In the genomic region with DNA sequence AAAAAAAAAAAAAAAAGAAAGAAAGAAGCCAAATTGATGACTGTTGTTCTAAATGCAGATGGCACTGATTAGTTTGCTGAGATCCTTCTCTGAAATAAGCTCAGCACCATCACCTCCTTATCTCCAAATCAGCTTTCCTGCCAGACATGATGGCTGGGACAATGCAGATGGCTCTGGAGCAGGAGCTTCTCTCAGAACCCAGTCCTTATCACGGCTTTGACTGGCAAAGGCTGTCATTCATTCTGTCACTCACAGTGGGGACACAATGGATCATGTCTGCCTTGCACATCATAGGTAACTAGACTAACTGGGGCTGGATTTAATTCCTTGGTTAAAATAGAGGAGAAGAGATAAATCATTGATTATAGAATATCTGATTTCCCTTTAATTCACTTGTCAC, we compare ENCODE assay signal across 20 cellular contexts.
DNase-seq lines count a peak whose midpoint lies in the region; ATAC-seq, FAIRE-seq and TF ChIP-seq lines count a peak whose summit lies in the region.
"Had no signal": no experiment of that assay in that cellular context is flagged by ENCODE, and none has a peak within 500 bp of the region (broad histone marks: within the 10 kb centered on the region; RNA-seq: fewer than 3 reads in every experiment).

No MANE protein-coding gene starts in this region.

- H3K4ac ChIP-seq in H1 (replicated peaks; ENCODE audit: insufficient read length, low read depth, low read length) (no peak overlapping the region), neuronal stem cell (ENCODE audit: low read length) (no peak overlapping the region)

- no peak for TF ChIP-seq POLR2A in H1 (IDR thresholded peaks at IDR 0.05; ENCODE audit: control extremely low read depth in 1 of 2, low read depth in 2 of 2, low read length in 2 of 2)

- H4K91ac ChIP-seq in H1 (replicated peaks; ENCODE audit: insufficient read length, low read length) (no peak overlapping the region), neuronal stem cell (ENCODE audit: low read depth, low read length, poor library complexity) (no peak overlapping the region)

- H3K79me1 ChIP-seq in H1 (ENCODE audit: low read depth, low read length) (no peaks in the 10 kb centered on the region), neuronal stem cell (ENCODE audit: low read depth, low read length) (no peaks in the 10 kb centered on the region)

- peak overlapping the region; percentile 28; the same call in 1 of the 2 replicates for H2BK5ac ChIP-seq in H1 (ENCODE audit: low read depth, low read length)
- no peak overlapping the region for H2BK5ac ChIP-seq in neuronal stem cell (ENCODE audit: low read length)

- POLR2A ChIA-PET in H1 (lab: Charles Lee; ENCODE audit: partially characterized antibody): interaction anchor here (0.9 kb wide), 1 partner anchor 10 kb away, joined by 3 read pairs; no protein-coding TSS in a partner anchor

- no peak for ATAC-seq in GM21529 (IDR thresholded peaks at IDR 0.05; ENCODE audit: unreplicated experiment)
- ATAC-seq: HepG2, Panc1 had no signal

- no peak overlapping the region for H3K27ac ChIP-seq in H1 (ENCODE audit: low read depth, low read length)
- peak overlapping the region; percentile 60 for H3K27ac ChIP-seq in neuronal stem cell (replicated peaks; ENCODE audit: low read length)
- no peak overlapping the region for H3K27ac ChIP-seq in smooth muscle cell (ENCODE audit: low read depth)
- H3K27ac ChIP-seq: 22Rv1 had no signal

- H3K4me1 ChIP-seq in H1 (replicated peaks in 1 of 4; ENCODE audit: control insufficient read depth in 3 of 4, insufficient read depth in 4 of 4, low read length in 3 of 4) (peaks cover 3 to 11% (median 8%) of the 10 kb centered on the region in 4 experiments; a peak in 6 of 7 replicates), neuronal stem cell (ENCODE audit: control insufficient read depth in 2 of 2, insufficient read depth in 1 of 2, low read depth in 1 of 2, low read length in 2 of 2) (peaks cover 7 to 24% of the 10 kb centered on the region in 2 donors), smooth muscle cell (ENCODE audit: low read depth) (peaks cover 12% of the 10 kb centered on the region)

- H2BK120ac ChIP-seq in H1 (replicated peaks; ENCODE audit: low read depth, low read length) (no peak overlapping the region), neuronal stem cell (ENCODE audit: low read depth, low read length) (no peak overlapping the region)

- no peak overlapping the region for H3K23ac ChIP-seq in H1 (ENCODE audit: insufficient read length)
- no peak overlapping the region for H3K23ac ChIP-seq in neuronal stem cell (ENCODE audit: low read depth, low read length, poor library complexity)

- H4K8ac ChIP-seq in H1 (ENCODE audit: extremely low read depth, insufficient read depth, low read length) (no peak overlapping the region), neuronal stem cell (ENCODE audit: low read depth, low read length) (no peak overlapping the region)

- no peak overlapping the region for H3K14ac ChIP-seq in H1 (ENCODE audit: insufficient read length)
- H3K14ac ChIP-seq in neuronal stem cell (ENCODE audit: low read length): no peak overlapping the region

- no peak overlapping the region for H2BK20ac ChIP-seq in H1 (ENCODE audit: low read length)

- H2BK12ac ChIP-seq in H1 (ENCODE audit: low read depth, low read length): no peak overlapping the region
- H2BK12ac ChIP-seq in neuronal stem cell (ENCODE audit: low read length): no peak overlapping the region

- TF ChIP-seq CTCF in H1 (IDR thresholded peaks at IDR 0.05; ENCODE audit: control extremely low read depth in 1 of 3, insufficient read depth in 1 of 3, low read depth in 1 of 3, low read length in 3 of 3) (no peak), smooth muscle cell (IDR thresholded peaks at IDR 0.05; ENCODE audit: borderline replicate concordance, insufficient read depth, poor library complexity, severe bottlenecking) (no peak)

- TF ChIP-seq RAD21 in H1 (IDR thresholded peaks at IDR 0.05 in 1 of 2, conservative IDR thresholded peaks at IDR 0.05 in 1 of 2; ENCODE audit: low read depth in 2 of 2, low read length in 2 of 2): no peak

- H2BK15ac ChIP-seq in H1 (ENCODE audit: low read length) (no peak overlapping the region), neuronal stem cell (ENCODE audit: low read length) (no peak overlapping the region)

- TF ChIP-seq EP300 in H1 (IDR thresholded peaks at IDR 0.05; ENCODE audit: borderline replicate concordance in 1 of 2, low read depth in 2 of 2, low read length in 2 of 2): no peak

- H3K56ac ChIP-seq in H1 (replicated peaks; ENCODE audit: insufficient read length, low read depth, low read length): no peak overlapping the region

- H2AFZ ChIP-seq in H1 (ENCODE audit: low read length) (no peak overlapping the region; the same call in 1 of the 2 replicates), neuronal stem cell (ENCODE audit: low read length) (peak overlapping the region; percentile 58), smooth muscle cell (ENCODE audit: low read depth) (no peak overlapping the region)

- no peak overlapping the region for H4K5ac ChIP-seq in H1 (ENCODE audit: insufficient read length, low read depth, low read length)

- H3K36me3 ChIP-seq in H1 (ENCODE audit: control insufficient read depth in 2 of 4, insufficient read depth in 4 of 4, low read length in 3 of 4) (no peaks in the 10 kb centered on the region), neuronal stem cell (replicated peaks in 1 of 2; ENCODE audit: control insufficient read depth in 2 of 2, insufficient read depth in 2 of 2, low read length in 2 of 2) (no peaks in the 10 kb centered on the region), smooth muscle cell (ENCODE audit: low read depth) (no peaks in the 10 kb centered on the region)

- no peaks in the 10 kb centered on the region for H3K9me3 ChIP-seq in H1 (ENCODE audit: insufficient read depth in 2 of 2, low read depth in 1 of 2, low read length in 1 of 2)
- peaks cover 0 to 7% of the 10 kb centered on the region in 2 donors for H3K9me3 ChIP-seq in neuronal stem cell (replicated peaks in 1 of 2; ENCODE audit: control insufficient read depth in 2 of 2, insufficient read depth in 1 of 2, low read depth in 1 of 2, low read length in 2 of 2)
- no peaks in the 10 kb centered on the region for H3K9me3 ChIP-seq in smooth muscle cell (replicated peaks; ENCODE audit: low read depth)

- peak overlapping the region; percentile 64 for H3K18ac ChIP-seq in H1 (ENCODE audit: extremely low read depth, low read length)
- H3K18ac ChIP-seq in neuronal stem cell (ENCODE audit: low read length): no peak overlapping the region

- no peaks in the 10 kb centered on the region for H4K20me1 ChIP-seq in H1 (replicated peaks in 1 of 2; ENCODE audit: control insufficient read depth in 1 of 2, insufficient read depth in 2 of 2, low read length in 2 of 2)
- no peaks in the 10 kb centered on the region for H4K20me1 ChIP-seq in smooth muscle cell (ENCODE audit: low read depth)

- no peaks in the 10 kb centered on the region for H3K23me2 ChIP-seq in H1 (ENCODE audit: low read depth, low read length)

- no peaks in the 10 kb centered on the region for H3K27me3 ChIP-seq in H1 (replicated peaks in 1 of 4; ENCODE audit: control insufficient read depth in 3 of 4, extremely low read depth in 1 of 4, insufficient read depth in 3 of 4, low read length in 3 of 4)
- no peaks in the 10 kb centered on the region for H3K27me3 ChIP-seq in neuronal stem cell (ENCODE audit: control insufficient read depth in 3 of 3, insufficient read depth in 3 of 3, low read depth in 1 of 3, low read length in 3 of 3)
- no peaks in the 10 kb centered on the region for H3K27me3 ChIP-seq in smooth muscle cell (ENCODE audit: low read depth)

- peak; percentile 19 for DNase-seq in NCI-H146 (lab: John Stamatoyannopoulos, UW)
- DNase-seq in NCI-H146 treated with DMSO at 0.1 percent for 48 hours (lab: John Stamatoyannopoulos, UW; ENCODE audit: unreplicated experiment): no peak
- DNase-seq in SK-N-DZ (ENCODE audit: low spot score): peak; percentile 97
- no peak for DNase-seq in H1 (ENCODE audit: low read depth in 1 of 2, low spot score in 2 of 2)
- no peak for DNase-seq in neuronal stem cell (ENCODE audit: low spot score)
- DNase-seq in smooth muscle cell (lab: John Stamatoyannopoulos, UW; ENCODE audit: unreplicated experiment): no peak
- DNase-seq in NCI-H1436 (lab: John Stamatoyannopoulos, UW): no peak
- DNase-seq: AML-193, DMS 273 treated with DMSO at 0.1 percent for 48 hours, GF-D8, KBM-7, NCI-H1105, NCI-H187, NCI-H2107, NCI-H226, NCI-H524 had no signal

- FAIRE-seq in H1 (lab: Jason Lieb, UNC): no peak
- FAIRE-seq: HepG2 had no signal

- no peaks in the 10 kb centered on the region for H3K79me2 ChIP-seq in H1 (ENCODE audit: control insufficient read depth in 1 of 2, insufficient read depth in 2 of 2, low read length in 2 of 2)
- H3K79me2 ChIP-seq in smooth muscle cell (ENCODE audit: low read depth): no peaks in the 10 kb centered on the region

- no peak overlapping the region for H3K9ac ChIP-seq in H1 (replicated peaks in 1 of 4; ENCODE audit: extremely low read depth in 1 of 4, low read depth in 3 of 4, low read length in 3 of 4)
- H3K9ac ChIP-seq in neuronal stem cell (ENCODE audit: low read depth, low read length, poor library complexity): no peak overlapping the region
- no peak overlapping the region for H3K9ac ChIP-seq in smooth muscle cell (ENCODE audit: low read depth)

- 61% methylated on average over 1 of the region's 1 CpG; no CpG with 5 or more reads in 1 of the 2 experiments for WGBS in H1 (ENCODE audit: extremely low coverage in 1 of 2, insufficient coverage in 1 of 2, insufficient read length in 1 of 2, insufficient replicate concordance in 2 of 2, low coverage in 1 of 2, low lambda C conversion rate in 2 of 2, missing lambda C conversion rate in 1 of 2), 2 experiments
- WGBS in neuronal stem cell (ENCODE audit: extremely low coverage in 2 of 2, insufficient read length in 2 of 2, insufficient replicate concordance in 1 of 2), 2 donors: no CpG with 5 or more reads among the region's 1 CpG
- 17% methylated on average over 1 of the region's 1 CpG for WGBS in smooth muscle cell (ENCODE audit: low lambda C conversion rate)

- H2AK5ac ChIP-seq in H1 (ENCODE audit: low read depth, low read length) (no peak overlapping the region), neuronal stem cell (ENCODE audit: low read depth, low read length) (no peak overlapping the region)

- H3K4me2 ChIP-seq in H1 (ENCODE audit: insufficient read depth in 1 of 2, low read depth in 2 of 2, low read length in 2 of 2) (peak overlapping the region; percentile 48 to 61), neuronal stem cell (ENCODE audit: insufficient read depth, low read length, poor library complexity, severe bottlenecking) (no peak overlapping the region), smooth muscle cell (no peak overlapping the region)

- H3K4me3 ChIP-seq in H1 (ENCODE audit: extremely low read depth in 1 of 4, insufficient read depth in 2 of 4, low read depth in 3 of 4, low read length in 4 of 4) (peak overlapping the region in 1 of 4 experiments; percentile 34; a peak in 1 of 8 replicates), neuronal stem cell (ENCODE audit: low read length in 2 of 2) (no peak overlapping the region), smooth muscle cell (no peak overlapping the region)

- CTCF ChIA-PET in H1 (lab: Charles Lee; ENCODE audit: partially characterized antibody): interaction anchor here (1.2 to 1.6 kb wide), 2 partner anchors 57 to 329 kb away, joined by 3 to 4 read pairs; no protein-coding TSS in a partner anchor

- no peaks in the 10 kb centered on the region for H3F3A ChIP-seq in smooth muscle cell (ENCODE audit: low read depth)

TF ChIP-seq in H1, 55 proteins besides CTCF, POLR2A, EP300 and RAD21 (continues in another document):
- TF ChIP-seq CHD1 (IDR thresholded peaks at IDR 0.05; ENCODE audit: low read depth, low read length): no peak

Comparison
In these comparisons a context has a peak if more than half of its experiments do, and no peak if none do; other contexts are left out.
1. DNase-seq: peak in NCI-H146 (single experiment) and SK-N-DZ (single experiment); none in NCI-H146 treated with DMSO at 0.1 percent for 48 hours (single experiment), H1 (0 of 2), neuronal stem cell (single experiment), smooth muscle cell (single experiment) and NCI-H1436 (single experiment).
2. H3K4me2 ChIP-seq: peak in H1 (2 of 2); none in neuronal stem cell (single experiment) and smooth muscle cell (single experiment).